ENCODE assay signal across 25 cellular contexts in the genomic region with DNA sequence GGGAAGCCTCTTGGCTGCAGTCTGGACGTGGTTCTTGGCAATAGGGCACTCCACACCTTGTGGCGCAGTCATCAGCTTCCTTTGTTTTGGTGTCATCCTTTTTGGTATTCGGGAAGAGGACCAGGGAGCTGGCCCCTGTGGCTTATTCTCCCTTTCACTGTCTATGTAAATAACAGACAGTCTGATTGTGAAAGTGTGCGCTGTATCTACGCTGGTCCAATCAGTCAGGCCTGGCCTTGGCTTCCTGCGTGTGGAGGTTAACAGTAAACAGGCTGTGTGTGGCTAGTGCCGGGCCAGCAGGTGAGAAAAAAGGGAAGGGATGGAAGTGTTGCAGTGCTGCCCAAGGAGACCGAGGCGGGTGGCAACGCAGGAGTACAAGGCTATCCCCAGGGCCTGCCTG.
"Had no signal": no experiment of that assay in that cellular context is flagged by ENCODE, and none has a peak within 500 bp of the region (broad histone marks: within the 10 kb centered on the region; RNA-seq: fewer than 3 reads in every experiment).

No MANE protein-coding gene starts in this region.

- H3K4me2 ChIP-seq: hepatocyte had no signal

- H3K4me1 ChIP-seq: esophagus muscularis mucosa, foreskin keratinocyte, gastroesophageal sphincter, heart left ventricle, left ventricle myocardium inferior, lower lobe of right lung had no signal

- FAIRE-seq: colon, endothelial cell of umbilical vein, frontal cortex, kidney had no signal

- H3K36me3 ChIP-seq: esophagus muscularis mucosa, gastroesophageal sphincter, heart left ventricle, left ventricle myocardium inferior, lower lobe of right lung had no signal

- H2AFZ ChIP-seq: hepatocyte had no signal

- H3K27ac ChIP-seq: coronary artery, dorsolateral prefrontal cortex, esophagus muscularis mucosa, foreskin keratinocyte, gastroesophageal sphincter, heart left ventricle, hepatocyte, left ventricle myocardium inferior, lower lobe of right lung had no signal

- H3K4me3 ChIP-seq: coronary artery, dorsolateral prefrontal cortex, esophagus muscularis mucosa, gastroesophageal sphincter, heart left ventricle, hepatocyte, left ventricle myocardium inferior, lower lobe of right lung, mucosa of descending colon had no signal

- H3K27ac Mint-ChIP-seq: immature natural killer cell, mesothelial cell of epicardium had no signal

- H3K4me3 Mint-ChIP-seq: immature natural killer cell, mesothelial cell of epicardium had no signal

- DNase-seq: dermis blood vessel endothelial cell; dorsolateral prefrontal cortex; effector CD4-positive, alpha-beta T cell; effector memory CD4-positive, alpha-beta T cell; foreskin keratinocyte; heart left ventricle; hypothalamus; immature natural killer cell; islet precursor cell; kidney; kidney glomerular epithelial cell; left colon; left ventricle myocardium inferior; lower lobe of right lung; mesenchymal stem cell; mucosa of descending colon had no signal

- H3K4me1 Mint-ChIP-seq: immature natural killer cell had no signal

- H3K27me3 ChIP-seq: dorsolateral prefrontal cortex, esophagus muscularis mucosa, foreskin keratinocyte, gastroesophageal sphincter, heart left ventricle, hepatocyte had no signal

- H3K79me2 ChIP-seq: hepatocyte had no signal

- ATAC-seq: foreskin keratinocyte, gastroesophageal sphincter, heart left ventricle, left colon, left lobe of liver, lower lobe of right lung, mucosa of descending colon had no signal
